ENCODE assay signal across 21 cellular contexts in genomic region chr14:91501951-91502930, GRCh38. TPM values are rescaled to one million over a fixed set of nuclear protein-coding genes. Genes with fewer than 3 reads are reported as not detected.
DNase-seq lines count a peak whose midpoint lies in the region; ATAC-seq and TF ChIP-seq lines count a peak whose summit lies in the region.
"Had no signal": no experiment of that assay in that cellular context is flagged by ENCODE, and none has a peak within 500 bp of the region (broad histone marks: within the 10 kb centered on the region; RNA-seq: fewer than 3 reads in every experiment).

No MANE protein-coding gene starts in this region.

- H2AFZ ChIP-seq in mesenchymal stem cell (ENCODE audit: low read depth, low read length): no peak overlapping the region

- intact Hi-C loops in natural killer cell (cut with micrococcal nuclease): no loop called here
- intact Hi-C loops in ovary (cut with DNase I): no loop called here
- intact Hi-C loops in esophagus squamous epithelium (cut with DNase I): no loop called here

- TF ChIP-seq POLR2A in ovary (IDR thresholded peaks at IDR 0.05): no peak
- no peak for TF ChIP-seq POLR2A in esophagus squamous epithelium (IDR thresholded peaks at IDR 0.05)

- H3K27me3 ChIP-seq in mesenchymal stem cell (ENCODE audit: control insufficient read depth in 1 of 2, insufficient read depth in 1 of 2, low read length in 2 of 2): no peaks in the 10 kb centered on the region
- no peaks in the 10 kb centered on the region for H3K27me3 ChIP-seq in ovary
- H3K27me3 ChIP-seq in esophagus squamous epithelium: no peaks in the 10 kb centered on the region
- H3K27me3 ChIP-seq: cardiac muscle cell, upper lobe of right lung had no signal

- H3K27me3 Mint-ChIP-seq in natural killer cell (ENCODE audit: low read depth in 2 of 2): no peaks in the 10 kb centered on the region
- H3K27me3 Mint-ChIP-seq in natural killer cell treated with Interleukin-12 subunit alpha and Interleukin-12 subunit beta and Interleukin-15 and Interleukin-18, amount 100 ng/mL, for 72 hours: no peaks in the 10 kb centered on the region
- H3K27me3 Mint-ChIP-seq in activated naive CD8-positive, alpha-beta T cell treated with anti-CD3 and anti-CD28 coated beads for 36 hours: no peaks in the 10 kb centered on the region
- H3K27me3 Mint-ChIP-seq: activated B cell treated with CpG ODN at 0.5 μM for 24 hours; dendritic cell treated with granulocyte-macrophage colony-stimulating factor and Interleukin-4, amounts not matched to agents 40 ng/mL and 50 ng/mL, for 4 days had no signal

- no peak overlapping the region for H2AK5ac ChIP-seq in mesenchymal stem cell (ENCODE audit: low read length, severe bottlenecking)

- H2BK15ac ChIP-seq in mesenchymal stem cell (ENCODE audit: low read depth, poor library complexity, severe bottlenecking): no peak overlapping the region

- H3K4me2 ChIP-seq in mesenchymal stem cell (ENCODE audit: low read length, poor library complexity, severe bottlenecking): peak overlapping the region; percentile 42

- no peak overlapping the region for H4K8ac ChIP-seq in mesenchymal stem cell (ENCODE audit: low read length)

- peak overlapping the region; percentile 39 to 71 for H3K27ac Mint-ChIP-seq in natural killer cell
- peak overlapping the region in 1 of 2 donors; percentile 1 for H3K27ac Mint-ChIP-seq in natural killer cell treated with Interleukin-12 subunit alpha and Interleukin-12 subunit beta and Interleukin-15 and Interleukin-18, amount 100 ng/mL, for 72 hours
- H3K27ac Mint-ChIP-seq in activated naive CD8-positive, alpha-beta T cell treated with anti-CD3 and anti-CD28 coated beads for 36 hours: peak overlapping the region; percentile 22
- H3K27ac Mint-ChIP-seq: activated B cell treated with CpG ODN at 0.5 μM for 24 hours had no signal

- no peak overlapping the region for H3K9ac ChIP-seq in mesenchymal stem cell (ENCODE audit: low read length)

- 92% methylated on average over 10 of the region's 11 CpGs for WGBS in mesenchymal stem cell
- 86 to 89% (median 87%) methylated on average over 11 of the region's 11 CpGs for WGBS in ovary, 3 donors
- 81 to 91% methylated on average over 6 to 11 of the region's 11 CpGs for WGBS in esophagus squamous epithelium, 2 donors

- no peak overlapping the region for H3K4me3 ChIP-seq in mesenchymal stem cell (ENCODE audit: insufficient read depth in 1 of 2, low read depth in 1 of 2, low read length in 2 of 2)
- no peak overlapping the region for H3K4me3 ChIP-seq in ovary
- H3K4me3 ChIP-seq in esophagus squamous epithelium: no peak overlapping the region
- H3K4me3 ChIP-seq: cardiac muscle cell, mucosa of descending colon, upper lobe of right lung had no signal

- H3K36me3 ChIP-seq in mesenchymal stem cell (ENCODE audit: control insufficient read depth in 1 of 2, insufficient read depth in 2 of 2, low read depth in 1 of 2, low read length in 2 of 2): peaks cover 8 to 51% of the 10 kb centered on the region in 2 experiments
- H3K36me3 ChIP-seq in ovary: no peaks in the 10 kb centered on the region
- peaks cover 0 to 75% (median 0%) of the 10 kb centered on the region in 3 donors for H3K36me3 ChIP-seq in esophagus squamous epithelium

- no peak for TF ChIP-seq CTCF in natural killer cell (IDR thresholded peaks at IDR 0.05)
- TF ChIP-seq CTCF in ovary (IDR thresholded peaks at IDR 0.05): no peak
- no peak for TF ChIP-seq CTCF in esophagus squamous epithelium (IDR thresholded peaks at IDR 0.05)

- no peak for DNase-seq in natural killer cell
- no peak for DNase-seq in natural killer cell treated with Interleukin-12 subunit alpha and Interleukin-12 subunit beta and Interleukin-15 and Interleukin-18, amount 100 ng/mL, for 72 hours (ENCODE audit: low spot score)
- DNase-seq in activated naive CD8-positive, alpha-beta T cell treated with anti-CD3 and anti-CD28 coated beads for 36 hours: no peak
- no peak for DNase-seq in mesenchymal stem cell
- DNase-seq in ovary: no peak
- no peak for DNase-seq in occipital lobe (lab: John Stamatoyannopoulos, UW)
- DNase-seq in esophagus squamous epithelium (lab: John Stamatoyannopoulos, UW): no peak
- DNase-seq: activated B cell treated with CpG ODN at 0.5 μM for 24 hours, activated gamma-delta T cell, amniotic stem cell, DMS 273 treated with DMSO at 0.1 percent for 48 hours, glutamatergic neuron, mucosa of descending colon, NCI-H1105, NCI-H2029, NCI-H2227 treated with DMSO at 0.1 percent for 48 hours, NCI-H774, upper lobe of right lung had no signal

- no peak overlapping the region for H3K4ac ChIP-seq in mesenchymal stem cell (ENCODE audit: low read depth in 1 of 2, low read length in 2 of 2)

- H3K4me1 ChIP-seq in mesenchymal stem cell (ENCODE audit: control insufficient read depth, insufficient read depth, low read depth, low read length): peaks cover 11% of the 10 kb centered on the region
- peaks cover 18% of the 10 kb centered on the region for H3K4me1 ChIP-seq in ovary (ENCODE audit: insufficient read depth)
- H3K4me1 ChIP-seq in esophagus squamous epithelium: peaks cover 6 to 94% (median 45%) of the 10 kb centered on the region in 3 donors

- H4K91ac ChIP-seq in mesenchymal stem cell (ENCODE audit: low read length): no peak overlapping the region

- no peak overlapping the region for H2BK12ac ChIP-seq in mesenchymal stem cell (ENCODE audit: low read length in 2 of 2)

- no peak overlapping the region for H3K18ac ChIP-seq in mesenchymal stem cell (ENCODE audit: low read depth in 1 of 2, low read length in 2 of 2)

- peak overlapping the region; percentile 1 for H3K4me3 Mint-ChIP-seq in natural killer cell
- H3K4me3 Mint-ChIP-seq in natural killer cell treated with Interleukin-12 subunit alpha and Interleukin-12 subunit beta and Interleukin-15 and Interleukin-18, amount 100 ng/mL, for 72 hours: no peak overlapping the region
- H3K4me3 Mint-ChIP-seq in activated naive CD8-positive, alpha-beta T cell treated with anti-CD3 and anti-CD28 coated beads for 36 hours: no peak overlapping the region
- H3K4me3 Mint-ChIP-seq: activated B cell treated with CpG ODN at 0.5 μM for 24 hours; dendritic cell treated with granulocyte-macrophage colony-stimulating factor and Interleukin-4, amounts not matched to agents 40 ng/mL and 50 ng/mL, for 4 days had no signal

- no peak overlapping the region for H2BK5ac ChIP-seq in mesenchymal stem cell (ENCODE audit: low read depth, low read length, poor library complexity, severe bottlenecking)

- H3K9me3 ChIP-seq in mesenchymal stem cell (ENCODE audit: control insufficient read depth, low read length) (no peaks in the 10 kb centered on the region), ovary (no peaks in the 10 kb centered on the region), esophagus squamous epithelium (no peaks in the 10 kb centered on the region)
- H3K9me3 ChIP-seq: mucosa of descending colon, upper lobe of right lung had no signal

- H3K4me1 Mint-ChIP-seq in natural killer cell: peaks cover 52 to 61% of the 10 kb centered on the region in 2 donors
- peaks cover 29 to 46% of the 10 kb centered on the region in 2 donors for H3K4me1 Mint-ChIP-seq in natural killer cell treated with Interleukin-12 subunit alpha and Interleukin-12 subunit beta and Interleukin-15 and Interleukin-18, amount 100 ng/mL, for 72 hours (ENCODE audit: low read depth in 2 of 2)
- H3K4me1 Mint-ChIP-seq in activated naive CD8-positive, alpha-beta T cell treated with anti-CD3 and anti-CD28 coated beads for 36 hours: peaks cover 54% of the 10 kb centered on the region

- H3K27ac ChIP-seq in mesenchymal stem cell (ENCODE audit: low read length, poor library complexity, severe bottlenecking): peak overlapping the region; percentile 67
- H3K27ac ChIP-seq in ovary: no peak overlapping the region
- no peak overlapping the region for H3K27ac ChIP-seq in esophagus squamous epithelium
- H3K27ac ChIP-seq: C4-2B, cardiac muscle cell, upper lobe of right lung had no signal

- no peaks in the 10 kb centered on the region for H3K9me3 Mint-ChIP-seq in natural killer cell
- no peaks in the 10 kb centered on the region for H3K9me3 Mint-ChIP-seq in natural killer cell treated with Interleukin-12 subunit alpha and Interleukin-12 subunit beta and Interleukin-15 and Interleukin-18, amount 100 ng/mL, for 72 hours
- no peaks in the 10 kb centered on the region for H3K9me3 Mint-ChIP-seq in activated naive CD8-positive, alpha-beta T cell treated with anti-CD3 and anti-CD28 coated beads for 36 hours
- H3K9me3 Mint-ChIP-seq: activated B cell treated with CpG ODN at 0.5 μM for 24 hours; dendritic cell treated with granulocyte-macrophage colony-stimulating factor and Interleukin-4, amounts not matched to agents 40 ng/mL and 50 ng/mL, for 4 days had no signal

- peaks cover 7% of the 10 kb centered on the region for H3K36me3 Mint-ChIP-seq in natural killer cell
- peaks cover 7% of the 10 kb centered on the region for H3K36me3 Mint-ChIP-seq in natural killer cell treated with Interleukin-12 subunit alpha and Interleukin-12 subunit beta and Interleukin-15 and Interleukin-18, amount 100 ng/mL, for 72 hours
- H3K36me3 Mint-ChIP-seq in activated naive CD8-positive, alpha-beta T cell treated with anti-CD3 and anti-CD28 coated beads for 36 hours: peaks cover 69% of the 10 kb centered on the region

- no peaks in the 10 kb centered on the region for H3K79me1 ChIP-seq in mesenchymal stem cell (replicated peaks; ENCODE audit: low read length, poor library complexity, severe bottlenecking)

- no peak for ATAC-seq in natural killer cell
- ATAC-seq in natural killer cell treated with Interleukin-12 subunit alpha and Interleukin-12 subunit beta and Interleukin-15 and Interleukin-18, amount 100 ng/mL, for 72 hours: no peak
- ATAC-seq: mucosa of descending colon, upper lobe of right lung had no signal

- no peak overlapping the region for H3K14ac ChIP-seq in mesenchymal stem cell (ENCODE audit: low read length in 2 of 2)

- TF ChIP-seq EP300 in ovary (IDR thresholded peaks at IDR 0.05): no peak

- no peak overlapping the region for H2BK120ac ChIP-seq in mesenchymal stem cell (ENCODE audit: low read depth, low read length)

- H3K23ac ChIP-seq in mesenchymal stem cell (ENCODE audit: low read length in 2 of 2): no peak overlapping the region

RNA-seq across cellular contexts. Expression of gene PPP4R3A, which starts 7.9 kb away (rescaled TPM):
- total RNA-seq in natural killer cell (100 to 1,000 TPM; 168 to 216 (median 180) TPM), ovary (10 to 100 TPM; 59.5 to 86.3 (median 74.7) TPM), occipital lobe (142 TPM), esophagus squamous epithelium (10 to 100 TPM; 48.3 to 91.9 (median 71.5) TPM)
- total RNA-seq in natural killer cell treated with Interleukin-12 subunit alpha and Interleukin-12 subunit beta and Interleukin-15 and Interleukin-18, amount 100 ng/mL, for 72 hours: 100 to 1,000 TPM; 136 to 138 TPM
- total RNA-seq in activated naive CD8-positive, alpha-beta T cell treated with anti-CD3 and anti-CD28 coated beads for 36 hours: 100 to 1,000 TPM; 122 TPM
- 42.2 TPM for polyA plus RNA-seq in mesenchymal stem cell (2013, experiment 1 of 2)
- 39.7 TPM for polyA plus RNA-seq in mesenchymal stem cell (2013, experiment 2 of 2)
- 10 to 100 TPM; 50.0 to 50.3 TPM for polyA plus RNA-seq in ovary
